ENCODE assay signal across 1 cellular context in the genomic region with DNA sequence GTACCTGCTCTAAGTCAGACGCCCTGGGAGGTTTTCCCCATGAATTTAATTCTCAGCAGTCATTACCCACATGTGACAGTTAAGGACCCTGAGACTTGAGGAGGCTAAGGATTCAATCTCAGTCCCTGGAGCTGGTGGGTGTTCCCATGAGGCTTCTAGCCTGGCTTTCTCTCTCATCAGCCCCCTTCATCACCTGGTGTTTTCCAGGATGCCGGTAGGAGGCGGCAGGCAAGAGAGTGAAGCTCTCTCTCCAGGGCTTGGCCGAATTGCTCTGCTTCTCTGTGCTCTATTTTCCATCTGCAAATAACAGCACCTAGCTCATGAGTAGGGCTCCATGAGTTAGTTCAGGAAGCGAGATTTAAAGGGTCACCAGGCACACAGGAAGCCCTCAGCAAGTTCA.
TF ChIP-seq lines count a peak whose summit lies in the region.

No MANE protein-coding gene starts in this region.

TF ChIP-seq in K562, 482 proteins besides CTCF, POLR2A, EP300 and RAD21 (continued from another document):
- TF ChIP-seq ZNF449 (CRISPR knock-in tag; IDR thresholded peaks at IDR 0.05), result no peak
TF ChIP-seq in K562: peak in this region for 0.
